In genomic region chr21:45270306-45270821, GRCh38 we compare ENCODE assay signal across 12 cellular contexts. TPM values are rescaled to one million over a fixed set of nuclear protein-coding genes. Genes with fewer than 3 reads are reported as not detected.
DNase-seq lines count a peak whose midpoint lies in the region; FAIRE-seq and TF ChIP-seq lines count a peak whose summit lies in the region.
"Had no signal": no experiment of that assay in that cellular context is flagged by ENCODE, and none has a peak within 500 bp of the region (broad histone marks: within the 10 kb centered on the region; RNA-seq: fewer than 3 reads in every experiment).

No MANE protein-coding gene starts in this region.

- POLR2A ChIA-PET in HEK293T (lab: Yijun Ruan, JAX) = no interaction called here

- no peak overlapping the region for H3K4me3 ChIP-seq in LNCaP clone FGC (ENCODE audit: low read depth, low read length)
- no peak overlapping the region for H3K4me3 ChIP-seq in bronchial epithelial cell (ENCODE audit: low read depth, low read length)
- no peak overlapping the region for H3K4me3 ChIP-seq in osteoblast (ENCODE audit: insufficient read depth, low read length)
- H3K4me3 ChIP-seq: GM23248, MG63 had no signal

- H3K4me1 ChIP-seq in osteoblast (ENCODE audit: insufficient read depth, low read length) = no peaks in the 10 kb centered on the region

- CTCF ChIA-PET in HEK293T (lab: Yijun Ruan, JAX) = no interaction called here

- H3K36me3 ChIP-seq in bronchial epithelial cell (ENCODE audit: control insufficient read depth, insufficient read depth, low read length) = peaks cover 13% of the 10 kb centered on the region
- peaks cover 60% of the 10 kb centered on the region for H3K36me3 ChIP-seq in osteoblast (ENCODE audit: insufficient read depth, low read length)

- DNase-seq in SKM-1 treated with dmso at 0.1 percent for 144 hours (lab: John Stamatoyannopoulos, UW; ENCODE audit: unreplicated experiment) (peak; percentile 9), SKM-1 (lab: John Stamatoyannopoulos, UW; ENCODE audit: unreplicated experiment) (no peak), LNCaP clone FGC (ENCODE audit: low read depth) (no peak), bronchial epithelial cell (ENCODE audit: low read depth) (no peak), osteoblast (ENCODE audit: insufficient read length, low spot score, missing footprints) (peak; percentile 86), NCI-H524 (lab: John Stamatoyannopoulos, UW) (no peak), HEK293T (ENCODE audit: extremely low spot score) (no peak), UCSD-AML1 (lab: John Stamatoyannopoulos, UW; ENCODE audit: unreplicated experiment) (no peak)
- DNase-seq: effector CD8-positive, alpha-beta T cell; GM23248; MG63; stimulated activated CD4-positive, alpha-beta T cell treated with anti-CD3 and anti-CD28 coated beads, Interleukin-4, amount 100 ng/mL, for 1 hour had no signal

- no peak for FAIRE-seq in bronchial epithelial cell (lab: Jason Lieb, UNC)

- no peak overlapping the region for H2AFZ ChIP-seq in osteoblast (ENCODE audit: low read length)
- H2AFZ ChIP-seq: GM23248 had no signal

- H3K27me3 ChIP-seq in bronchial epithelial cell (ENCODE audit: control insufficient read depth, insufficient read depth, low read length) (no peaks in the 10 kb centered on the region), osteoblast (ENCODE audit: insufficient read depth, low read length) (no peaks in the 10 kb centered on the region)
- H3K27me3 ChIP-seq: MG63 had no signal

- H4K20me1 ChIP-seq in osteoblast (ENCODE audit: insufficient read depth, low read length) = peaks cover 58% of the 10 kb centered on the region

- no peaks in the 10 kb centered on the region for H3K9me3 ChIP-seq in osteoblast (ENCODE audit: low read depth, low read length)

- H3K27ac ChIP-seq in osteoblast (ENCODE audit: low read depth, low read length) = no peak overlapping the region
- H3K27ac ChIP-seq: GM23248 had no signal

- peaks cover 61% of the 10 kb centered on the region for H3K79me2 ChIP-seq in osteoblast (ENCODE audit: insufficient read depth, low read length)

- TF ChIP-seq CTCF in LNCaP clone FGC (IDR thresholded peaks at IDR 0.05; ENCODE audit: control insufficient read depth, extremely low read depth, insufficient read depth) (peak; percentile 34), bronchial epithelial cell (IDR thresholded peaks at IDR 0.05; ENCODE audit: insufficient read depth, low read length, severe bottlenecking) (peak; percentile 20), osteoblast (IDR thresholded peaks at IDR 0.05; ENCODE audit: extremely low read depth, low read depth, low read length) (peak; percentile 39)

- no peak overlapping the region for H3K4me2 ChIP-seq in osteoblast (ENCODE audit: insufficient read depth, low read length)

TF ChIP-seq in HEK293T, 16 proteins besides CTCF, POLR2A, EP300 and RAD21:
- TF ChIP-seq FOXA1 (IDR thresholded peaks at IDR 0.05) = no peak
- TF ChIP-seq SP1 (IDR thresholded peaks at IDR 0.05) = no peak
- TF ChIP-seq, protein P1, sequence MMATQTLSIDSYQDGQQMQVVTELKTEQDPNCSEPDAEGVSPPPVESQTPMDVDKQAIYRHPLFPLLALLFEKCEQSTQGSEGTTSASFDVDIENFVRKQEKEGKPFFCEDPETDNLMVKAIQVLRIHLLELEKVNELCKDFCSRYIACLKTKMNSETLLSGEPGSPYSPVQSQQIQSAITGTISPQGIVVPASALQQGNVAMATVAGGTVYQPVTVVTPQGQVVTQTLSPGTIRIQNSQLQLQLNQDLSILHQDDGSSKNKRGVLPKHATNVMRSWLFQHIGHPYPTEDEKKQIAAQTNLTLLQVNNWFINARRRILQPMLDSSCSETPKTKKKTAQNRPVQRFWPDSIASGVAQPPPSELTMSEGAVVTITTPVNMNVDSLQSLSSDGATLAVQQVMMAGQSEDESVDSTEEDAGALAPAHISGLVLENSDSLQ (IDR thresholded peaks at IDR 0.05) = no peak

RNA-seq across cellular contexts. Expression of gene POFUT2, which starts 17.3 kb away (rescaled TPM):
- total RNA-seq in bronchial epithelial cell (8.6 and 9.0 TPM in 2 replicates), osteoblast (35.8 and 39.2 TPM in 2 replicates)

Comparison
In these comparisons a context has a peak if more than half of its experiments do, and no peak if none do; other contexts are left out.
1. DNase-seq: peak in SKM-1 treated with dmso at 0.1 percent for 144 hours (single experiment) and osteoblast (single experiment); none in SKM-1 (single experiment), LNCaP clone FGC (single experiment), bronchial epithelial cell (single experiment), NCI-H524 (0 of 2), HEK293T (single experiment) and UCSD-AML1 (single experiment).
2. Peak in every context shown above with its lines, with median percentiles within 50 percentile points of each other: CTCF ChIP-seq.